1 cellular context compared by ENCODE assay signal in the genomic region with DNA sequence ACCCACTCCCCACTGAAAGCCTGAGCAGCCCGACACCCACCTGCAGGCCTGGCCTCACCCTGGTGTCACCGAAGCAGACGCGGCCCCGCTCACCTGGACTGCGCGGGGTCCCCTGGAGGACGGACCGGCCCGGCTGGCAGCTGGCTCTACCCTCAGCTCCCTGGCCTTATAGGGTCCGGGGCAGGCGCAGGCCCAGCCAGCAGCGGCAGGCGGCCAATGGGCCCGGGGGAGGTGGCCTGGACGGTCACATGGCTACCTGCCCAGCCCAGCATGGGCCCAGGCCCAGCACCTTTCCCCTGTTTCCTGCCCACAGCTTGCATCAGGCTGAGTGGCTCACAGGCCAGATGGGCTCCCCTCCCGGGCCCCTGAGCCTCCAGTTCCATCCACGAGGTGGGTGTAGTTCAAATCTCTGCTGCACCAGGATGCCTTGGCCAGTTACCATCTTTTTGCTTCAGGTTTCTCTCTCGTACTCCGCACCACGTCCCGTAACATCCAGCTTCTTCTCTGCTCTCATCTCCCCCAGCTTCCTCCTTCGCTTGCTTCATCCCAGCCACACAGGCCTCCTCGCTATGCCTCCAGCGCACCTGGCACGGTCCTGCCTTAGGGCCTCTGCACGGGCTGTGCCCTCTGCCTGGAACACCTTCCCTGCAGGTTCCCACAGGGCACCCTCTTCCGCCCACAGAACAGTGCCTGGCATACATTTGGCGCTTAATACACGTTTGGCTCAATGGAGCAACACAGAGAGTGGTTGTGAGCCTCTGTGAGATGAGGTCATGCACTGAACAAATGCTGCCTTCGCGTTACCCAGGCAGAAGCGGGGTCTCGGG.
TF ChIP-seq lines count a peak whose summit lies in the region.

A gene with protein sequence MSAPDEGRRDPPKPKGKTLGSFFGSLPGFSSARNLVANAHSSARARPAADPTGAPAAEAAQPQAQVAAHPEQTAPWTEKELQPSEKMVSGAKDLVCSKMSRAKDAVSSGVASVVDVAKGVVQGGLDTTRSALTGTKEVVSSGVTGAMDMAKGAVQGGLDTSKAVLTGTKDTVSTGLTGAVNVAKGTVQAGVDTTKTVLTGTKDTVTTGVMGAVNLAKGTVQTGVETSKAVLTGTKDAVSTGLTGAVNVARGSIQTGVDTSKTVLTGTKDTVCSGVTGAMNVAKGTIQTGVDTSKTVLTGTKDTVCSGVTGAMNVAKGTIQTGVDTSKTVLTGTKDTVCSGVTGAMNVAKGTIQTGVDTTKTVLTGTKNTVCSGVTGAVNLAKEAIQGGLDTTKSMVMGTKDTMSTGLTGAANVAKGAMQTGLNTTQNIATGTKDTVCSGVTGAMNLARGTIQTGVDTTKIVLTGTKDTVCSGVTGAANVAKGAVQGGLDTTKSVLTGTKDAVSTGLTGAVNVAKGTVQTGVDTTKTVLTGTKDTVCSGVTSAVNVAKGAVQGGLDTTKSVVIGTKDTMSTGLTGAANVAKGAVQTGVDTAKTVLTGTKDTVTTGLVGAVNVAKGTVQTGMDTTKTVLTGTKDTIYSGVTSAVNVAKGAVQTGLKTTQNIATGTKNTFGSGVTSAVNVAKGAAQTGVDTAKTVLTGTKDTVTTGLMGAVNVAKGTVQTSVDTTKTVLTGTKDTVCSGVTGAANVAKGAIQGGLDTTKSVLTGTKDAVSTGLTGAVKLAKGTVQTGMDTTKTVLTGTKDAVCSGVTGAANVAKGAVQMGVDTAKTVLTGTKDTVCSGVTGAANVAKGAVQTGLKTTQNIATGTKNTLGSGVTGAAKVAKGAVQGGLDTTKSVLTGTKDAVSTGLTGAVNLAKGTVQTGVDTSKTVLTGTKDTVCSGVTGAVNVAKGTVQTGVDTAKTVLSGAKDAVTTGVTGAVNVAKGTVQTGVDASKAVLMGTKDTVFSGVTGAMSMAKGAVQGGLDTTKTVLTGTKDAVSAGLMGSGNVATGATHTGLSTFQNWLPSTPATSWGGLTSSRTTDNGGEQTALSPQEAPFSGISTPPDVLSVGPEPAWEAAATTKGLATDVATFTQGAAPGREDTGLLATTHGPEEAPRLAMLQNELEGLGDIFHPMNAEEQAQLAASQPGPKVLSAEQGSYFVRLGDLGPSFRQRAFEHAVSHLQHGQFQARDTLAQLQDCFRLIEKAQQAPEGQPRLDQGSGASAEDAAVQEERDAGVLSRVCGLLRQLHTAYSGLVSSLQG (N-terminal part only) (minus strand): TSS at position 142 of the 827 bp plus-strand sequence. CDS start 214 bp downstream, outside the sequence.

TF ChIP-seq in WTC11, 78 proteins besides CTCF, POLR2A, EP300 and RAD21 (continued from another document):
- TF ChIP-seq USF2 (CRISPR knock-in tag; IDR thresholded peaks at IDR 0.05) (peak; percentile 70), MYBL2 (CRISPR knock-in tag; IDR thresholded peaks at IDR 0.05) (no peak), GTF2I (CRISPR knock-in tag; conservative IDR thresholded peaks at IDR 0.05) (no peak), ZNF138 (CRISPR knock-in tag; conservative IDR thresholded peaks at IDR 0.05) (no peak)
- TF ChIP-seq, protein P1, sequence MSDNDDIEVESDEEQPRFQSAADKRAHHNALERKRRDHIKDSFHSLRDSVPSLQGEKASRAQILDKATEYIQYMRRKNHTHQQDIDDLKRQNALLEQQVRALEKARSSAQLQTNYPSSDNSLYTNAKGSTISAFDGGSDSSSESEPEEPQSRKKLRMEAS (CRISPR knock-in tag; IDR thresholded peaks at IDR 0.05) = no peak
